1 cellular context compared by ENCODE assay signal in genomic region chr13:96984061-96984508, GRCh38.
TF ChIP-seq lines count a peak whose summit lies in the region.

No MANE protein-coding gene starts in this region.

TF ChIP-seq in GM23338, 12 proteins besides CTCF, POLR2A, EP300 and RAD21 (continued from another document):
- TF ChIP-seq ZNF462 (CRISPR knock-in tag; IDR thresholded peaks at IDR 0.05): no peak
TF ChIP-seq in GM23338: peak in this region for 0.
